Comparison of ENCODE assay signal across 11 cellular contexts in the genomic region with DNA sequence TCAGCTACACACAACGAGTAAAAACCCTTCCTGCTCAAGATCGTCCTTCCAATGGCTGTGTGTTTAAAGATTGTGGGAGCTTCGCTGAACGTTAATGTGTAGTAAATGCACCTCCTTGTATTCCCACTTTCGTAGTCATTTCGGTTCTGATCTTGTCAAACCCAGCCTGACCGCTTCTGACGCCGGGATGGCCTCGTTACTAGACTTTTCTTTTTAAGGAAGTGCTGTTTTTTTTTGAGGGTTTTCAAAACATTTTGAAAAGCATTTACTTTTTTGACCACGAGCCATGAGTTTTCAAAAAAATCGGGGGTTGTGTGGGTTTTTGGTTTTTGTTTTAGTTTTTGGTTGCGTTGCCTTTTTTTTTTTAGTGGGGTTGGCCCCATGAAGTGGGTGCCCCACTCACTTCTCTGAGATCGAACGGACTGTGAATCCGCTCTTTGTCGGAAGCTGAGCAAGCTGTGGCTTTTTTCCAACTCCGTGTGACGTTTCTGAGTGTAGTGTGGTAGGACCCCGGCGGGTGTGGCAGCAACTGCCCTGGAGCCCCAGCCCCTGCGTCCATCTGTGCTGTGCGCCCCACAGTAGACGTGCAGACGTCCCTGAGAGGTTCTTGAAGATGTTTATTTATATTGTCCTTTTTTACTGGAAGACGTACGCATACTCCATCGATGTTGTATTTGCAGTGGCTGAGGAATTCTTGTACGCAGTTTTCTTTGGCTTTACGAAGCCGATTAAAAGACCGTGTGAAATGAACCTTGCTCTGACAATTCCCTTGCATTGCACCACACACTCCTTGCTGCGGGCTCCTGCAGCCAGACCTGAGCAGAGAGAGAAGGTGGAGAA. TPM values are rescaled to one million over a fixed set of nuclear protein-coding genes. Genes with fewer than 3 reads are reported as not detected.
A peak's percentile ranks its signal among the peaks of the same experiment; 100 is the strongest.
DNase-seq lines count a peak whose midpoint lies in the region; ATAC-seq and TF ChIP-seq lines count a peak whose summit lies in the region.
"Had no signal": no experiment of that assay in that cellular context is flagged by ENCODE, and none has a peak within 500 bp of the region (broad histone marks: within the 10 kb centered on the region; RNA-seq: fewer than 3 reads in every experiment).

No MANE protein-coding gene starts in this region.

- DNase-seq in activated B cell treated with CpG ODN at 0.5 μM for 24 hours, result no peak
- no peak for DNase-seq in glutamatergic neuron
- DNase-seq in spleen, result no peak
- DNase-seq in NCI-H82 treated with DMSO at 0.1 percent for 48 hours (lab: John Stamatoyannopoulos, UW; ENCODE audit: unreplicated experiment), result no peak
- no peak for DNase-seq in NCI-H1694 (lab: John Stamatoyannopoulos, UW)
- DNase-seq: NCI-H1417 had no signal

- H3K27ac Mint-ChIP-seq in activated B cell treated with CpG ODN at 0.5 μM for 24 hours (peak overlapping the region; percentile 41), glutamatergic neuron (ENCODE audit: unreplicated experiment) (peak overlapping the region; percentile 75)

- H3K4me1 ChIP-seq in HUES64 (ENCODE audit: insufficient read depth, low read length) (peaks cover 25% of the 10 kb centered on the region), spleen (peaks cover 73 to 91% (median 86%) of the 10 kb centered on the region in 6 donors)

- 95% methylated on average over 33 of the region's 33 CpGs for WGBS in HUES64
- 64 to 77% (median 71%) methylated on average over 33 of the region's 33 CpGs for WGBS in spleen, 5 donors

- CTCF ChIA-PET in activated B cell treated with CpG ODN at 0.5 μM for 24 hours (lab: Charles Lee), result interaction anchor here (2.9 kb wide), 1 partner anchor 28 kb away, joined by 14 read pairs; no protein-coding TSS in a partner anchor

- H3K4me3 Mint-ChIP-seq in activated B cell treated with CpG ODN at 0.5 μM for 24 hours (no peak overlapping the region), glutamatergic neuron (ENCODE audit: unreplicated experiment) (peak overlapping the region; percentile 71)

- H3K27me3 ChIP-seq in HUES64 (ENCODE audit: insufficient read depth, low read length) (peaks cover 4% of the 10 kb centered on the region; the same call in 1 of the 2 replicates), spleen (replicated peaks in 1 of 7) (no peaks in the 10 kb centered on the region)
- H3K27me3 ChIP-seq: pancreas had no signal

- no peaks in the 10 kb centered on the region for H3K27me3 Mint-ChIP-seq in activated B cell treated with CpG ODN at 0.5 μM for 24 hours
- H3K27me3 Mint-ChIP-seq in glutamatergic neuron (ENCODE audit: unreplicated experiment), result peaks cover 20% of the 10 kb centered on the region

- no peaks in the 10 kb centered on the region for H3K9me3 Mint-ChIP-seq in activated B cell treated with CpG ODN at 0.5 μM for 24 hours
- peaks cover 22% of the 10 kb centered on the region for H3K9me3 Mint-ChIP-seq in glutamatergic neuron (ENCODE audit: unreplicated experiment)

- POLR2A ChIA-PET in activated B cell treated with CpG ODN at 0.5 μM for 24 hours (lab: Charles Lee), result interaction anchor here (0.5 to 4.0 kb wide), 13 partner anchors 8 to 780 kb away, joined by 3 to 33 read pairs (median 3); a partner anchor contains a TSS

- TF ChIP-seq POLR2A in spleen (IDR thresholded peaks at IDR 0.05), result no peak

- H3K4me1 Mint-ChIP-seq in activated B cell treated with CpG ODN at 0.5 μM for 24 hours (peaks cover 65% of the 10 kb centered on the region), glutamatergic neuron (ENCODE audit: low read depth, unreplicated experiment) (peaks cover 30% of the 10 kb centered on the region)

- H3K27ac ChIP-seq in HUES64 (ENCODE audit: low read depth, low read length), result no peak overlapping the region; the same call in 1 of the 2 replicates
- peak overlapping the region; percentile 8 to 100 (median 100) for H3K27ac ChIP-seq in spleen
- H3K27ac ChIP-seq: pancreas had no signal

- H3K9me3 ChIP-seq in HUES64 (ENCODE audit: insufficient read depth, low read depth, low read length), result no peaks in the 10 kb centered on the region
- no peaks in the 10 kb centered on the region for H3K9me3 ChIP-seq in spleen
- H3K9me3 ChIP-seq: pancreas, thoracic aorta had no signal

- H3K36me3 ChIP-seq in HUES64 (ENCODE audit: insufficient read depth, low read length) (peaks cover 55% of the 10 kb centered on the region), spleen (peaks cover 10 to 60% (median 49%) of the 10 kb centered on the region in 6 donors)

- intact Hi-C loops in activated B cell treated with CpG ODN at 0.5 μM for 24 hours (cut with micrococcal nuclease) (no loop called here), spleen (cut with DNase I; ENCODE audit: low total_unique reads) (loop anchor here (10.0 kb wide), 1 partner anchor 132 kb away; a partner anchor contains a TSS)

- TF ChIP-seq CTCF in activated B cell treated with CpG ODN at 0.5 μM for 24 hours (IDR thresholded peaks at IDR 0.05) (no peak), glutamatergic neuron (IDR thresholded peaks at IDR 0.05; ENCODE audit: partially characterized antibody, unreplicated experiment) (no peak), spleen (IDR thresholded peaks at IDR 0.05 in 8 of 11, conservative IDR thresholded peaks at IDR 0.05 in 3 of 11) (no peak)

- H3K9ac ChIP-seq in HUES64 (ENCODE audit: low read depth, low read length), result 0 out of 2 replicates have a peak overlapping the region, but pooled peaks have one; percentile 16

- peaks cover 53% of the 10 kb centered on the region for H3K36me3 Mint-ChIP-seq in activated B cell treated with CpG ODN at 0.5 μM for 24 hours (ENCODE audit: low read depth)
- no peaks in the 10 kb centered on the region for H3K36me3 Mint-ChIP-seq in glutamatergic neuron (ENCODE audit: unreplicated experiment)

- ATAC-seq in activated B cell treated with CpG ODN at 0.5 μM for 24 hours (ENCODE audit: low read depth) (no peak), HG02759 (IDR thresholded peaks at IDR 0.05; ENCODE audit: unreplicated experiment) (no peak), HG02970 (IDR thresholded peaks at IDR 0.05; ENCODE audit: low FRiP score, unreplicated experiment) (no peak)
- ATAC-seq: pancreas had no signal

- H3K4me3 ChIP-seq in HUES64 (ENCODE audit: low read length), result no peak overlapping the region
- H3K4me3 ChIP-seq in spleen, result peak overlapping the region in 3 of 8 donors; percentile 64 to 91 (median 83)

RNA-seq across cellular contexts. Expression of a gene that starts 2.7 kb away (rescaled TPM):
- 31.0 TPM for polyA plus RNA-seq in HUES64 (2013, experiment 1 of 2)
- 30.9 TPM for polyA plus RNA-seq in HUES64 (2013, experiment 2 of 2)
- total RNA-seq in activated B cell treated with CpG ODN at 0.5 μM for 24 hours (47.9 and 52.0 TPM in 2 replicates), glutamatergic neuron (ENCODE audit: unreplicated experiment) (17.3 TPM), spleen (10 to 100 TPM; 35.8 to 69.6 (median 43.9) TPM)
- polyA plus RNA-seq in spleen, result 100 to 1,000 TPM in 1 of 3 donors, 10 to 100 TPM in 2; 82.9 to 134 (median 88.6) TPM

RNA-seq across cellular contexts. Expression of a gene that starts 3.5 kb away (rescaled TPM):
- 162 TPM for polyA plus RNA-seq in HUES64 (2013, experiment 1 of 2)
- 166 TPM for polyA plus RNA-seq in HUES64 (2013, experiment 2 of 2)
- total RNA-seq in activated B cell treated with CpG ODN at 0.5 μM for 24 hours (399 and 400 TPM in 2 replicates), glutamatergic neuron (ENCODE audit: unreplicated experiment) (341 TPM), spleen (100 to 1,000 TPM; 333 to 672 (median 514) TPM)
- polyA plus RNA-seq in spleen, result 100 to 1,000 TPM; 406 to 894 (median 843) TPM

RNA-seq across cellular contexts. Expression of a gene that starts 13.0 kb away (rescaled TPM):
- polyA plus RNA-seq in HUES64 (2013, experiment 1 of 2), result 7.6 TPM
- polyA plus RNA-seq in HUES64 (2013, experiment 2 of 2), result 12.2 TPM
- total RNA-seq in activated B cell treated with CpG ODN at 0.5 μM for 24 hours (not detected in 2 replicates), glutamatergic neuron (ENCODE audit: unreplicated experiment) (61.4 TPM), spleen (not detected)
- polyA plus RNA-seq in spleen, result not detected
- total RNA-seq: thoracic aorta had no signal
- polyA plus RNA-seq: pancreas had no signal

RNA-seq across cellular contexts. Expression of a gene that starts 24.3 kb away (rescaled TPM):
- polyA plus RNA-seq in HUES64 (2013, experiment 1 of 2), result 116 TPM
- 108 TPM for polyA plus RNA-seq in HUES64 (2013, experiment 2 of 2)
- total RNA-seq in activated B cell treated with CpG ODN at 0.5 μM for 24 hours, result 64.5 and 68.4 TPM in 2 replicates
- total RNA-seq in glutamatergic neuron (ENCODE audit: unreplicated experiment), result 325 TPM
- total RNA-seq in spleen, result 100 to 1,000 TPM in 4 of 7 donors, 10 to 100 TPM in 3; 42.1 to 223 (median 138) TPM
- polyA plus RNA-seq in spleen, result 10 to 100 TPM; 16.5 to 48.9 (median 19.1) TPM

RNA-seq across cellular contexts. Expression of a gene that starts 31.1 kb away (rescaled TPM):
- polyA plus RNA-seq in HUES64 (2013, experiment 1 of 2), result 131 TPM
- 132 TPM for polyA plus RNA-seq in HUES64 (2013, experiment 2 of 2)
- 172 and 185 TPM in 2 replicates for total RNA-seq in activated B cell treated with CpG ODN at 0.5 μM for 24 hours
- 129 TPM for total RNA-seq in glutamatergic neuron (ENCODE audit: unreplicated experiment)
- total RNA-seq in spleen, result 100 to 1,000 TPM in 4 of 7 donors, 10 to 100 TPM in 3; 49.1 to 131 (median 102) TPM
- 100 to 1,000 TPM; 164 to 166 (median 165) TPM for polyA plus RNA-seq in spleen

Comparison
In these comparisons a context has a peak if more than half of its experiments do, and no peak if none do; other contexts are left out.
1. RNA of a gene that starts 13.0 kb away (total RNA-seq): 61.4 TPM in glutamatergic neuron (single experiment); not detected in activated B cell treated with CpG ODN at 0.5 μM for 24 hours and not detected in spleen; every median in the first group is over 10 times any median in the second.